ENCODE assay signal across 1 cellular context in genomic region chrX:129638917-129639316, GRCh38.
TF ChIP-seq lines count a peak whose summit lies in the region.

No MANE protein-coding gene starts in this region.

TF ChIP-seq in WTC11, 78 proteins besides CTCF, POLR2A, EP300 and RAD21 (continued from another document):
- TF ChIP-seq, protein P1, sequence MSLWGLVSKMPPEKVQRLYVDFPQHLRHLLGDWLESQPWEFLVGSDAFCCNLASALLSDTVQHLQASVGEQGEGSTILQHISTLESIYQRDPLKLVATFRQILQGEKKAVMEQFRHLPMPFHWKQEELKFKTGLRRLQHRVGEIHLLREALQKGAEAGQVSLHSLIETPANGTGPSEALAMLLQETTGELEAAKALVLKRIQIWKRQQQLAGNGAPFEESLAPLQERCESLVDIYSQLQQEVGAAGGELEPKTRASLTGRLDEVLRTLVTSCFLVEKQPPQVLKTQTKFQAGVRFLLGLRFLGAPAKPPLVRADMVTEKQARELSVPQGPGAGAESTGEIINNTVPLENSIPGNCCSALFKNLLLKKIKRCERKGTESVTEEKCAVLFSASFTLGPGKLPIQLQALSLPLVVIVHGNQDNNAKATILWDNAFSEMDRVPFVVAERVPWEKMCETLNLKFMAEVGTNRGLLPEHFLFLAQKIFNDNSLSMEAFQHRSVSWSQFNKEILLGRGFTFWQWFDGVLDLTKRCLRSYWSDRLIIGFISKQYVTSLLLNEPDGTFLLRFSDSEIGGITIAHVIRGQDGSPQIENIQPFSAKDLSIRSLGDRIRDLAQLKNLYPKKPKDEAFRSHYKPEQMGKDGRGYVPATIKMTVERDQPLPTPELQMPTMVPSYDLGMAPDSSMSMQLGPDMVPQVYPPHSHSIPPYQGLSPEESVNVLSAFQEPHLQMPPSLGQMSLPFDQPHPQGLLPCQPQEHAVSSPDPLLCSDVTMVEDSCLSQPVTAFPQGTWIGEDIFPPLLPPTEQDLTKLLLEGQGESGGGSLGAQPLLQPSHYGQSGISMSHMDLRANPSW (CRISPR knock-in tag; conservative IDR thresholded peaks at IDR 0.05; ENCODE audit: low read depth) = no peak
- TF ChIP-seq, protein P2, sequence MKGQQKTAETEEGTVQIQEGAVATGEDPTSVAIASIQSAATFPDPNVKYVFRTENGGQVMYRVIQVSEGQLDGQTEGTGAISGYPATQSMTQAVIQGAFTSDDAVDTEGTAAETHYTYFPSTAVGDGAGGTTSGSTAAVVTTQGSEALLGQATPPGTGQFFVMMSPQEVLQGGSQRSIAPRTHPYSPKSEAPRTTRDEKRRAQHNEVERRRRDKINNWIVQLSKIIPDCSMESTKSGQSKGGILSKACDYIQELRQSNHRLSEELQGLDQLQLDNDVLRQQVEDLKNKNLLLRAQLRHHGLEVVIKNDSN (CRISPR knock-in tag; IDR thresholded peaks at IDR 0.05) = no peak
- TF ChIP-seq NFYB (CRISPR knock-in tag; conservative IDR thresholded peaks at IDR 0.05; ENCODE audit: low read depth) (no peak), NFE2L1 (CRISPR knock-in tag; IDR thresholded peaks at IDR 0.05) (no peak), CBFB (CRISPR knock-in tag; IDR thresholded peaks at IDR 0.05; ENCODE audit: low read depth) (no peak), IRF1 (CRISPR knock-in tag; IDR thresholded peaks at IDR 0.05) (no peak), ZNF425 (CRISPR knock-in tag; conservative IDR thresholded peaks at IDR 0.05) (no peak), OVOL2 (CRISPR knock-in tag; IDR thresholded peaks at IDR 0.05; ENCODE audit: borderline replicate concordance) (no peak), AFF4 (CRISPR knock-in tag; IDR thresholded peaks at IDR 0.05; ENCODE audit: borderline replicate concordance) (no peak), ESRRA (CRISPR knock-in tag; IDR thresholded peaks at IDR 0.05; ENCODE audit: borderline replicate concordance) (no peak)
- TF ChIP-seq, protein P3, sequence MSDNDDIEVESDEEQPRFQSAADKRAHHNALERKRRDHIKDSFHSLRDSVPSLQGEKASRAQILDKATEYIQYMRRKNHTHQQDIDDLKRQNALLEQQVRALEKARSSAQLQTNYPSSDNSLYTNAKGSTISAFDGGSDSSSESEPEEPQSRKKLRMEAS (CRISPR knock-in tag; IDR thresholded peaks at IDR 0.05) = no peak
